In genomic region chr10:120824864-120825263, GRCh38 we compare ENCODE assay signal across 1 cellular context.
TF ChIP-seq lines count a peak whose summit lies in the region.

No MANE protein-coding gene starts in this region.

TF ChIP-seq in K562, 482 proteins besides CTCF, POLR2A, EP300 and RAD21 (continues in another document):
- TF ChIP-seq CTCFL (IDR thresholded peaks at IDR 0.05; ENCODE audit: borderline replicate concordance, insufficient read depth, low read depth, low read length, poor library complexity, severe bottlenecking), result peak; percentile 60
- no peak for TF ChIP-seq ZNF318 (IDR thresholded peaks at IDR 0.05; ENCODE audit: borderline replicate concordance in 1 of 2, low read depth in 1 of 2)
- TF ChIP-seq RREB1 (CRISPR knock-in tag; IDR thresholded peaks at IDR 0.05), result no peak
- TF ChIP-seq SNAPC5 (CRISPR knock-in tag; IDR thresholded peaks at IDR 0.05), result no peak
- no peak for TF ChIP-seq REST (CRISPR knock-in tag; IDR thresholded peaks at IDR 0.05; ENCODE audit: low read depth)
- peak; percentile 75 for TF ChIP-seq L3MBTL2 (IDR thresholded peaks at IDR 0.05)
- TF ChIP-seq FOXM1 (IDR thresholded peaks at IDR 0.05; ENCODE audit: low read depth), result no peak
- no peak for TF ChIP-seq FOXM1 (CRISPR knock-in tag; IDR thresholded peaks at IDR 0.05; ENCODE audit: low read depth)
- peak in 1 of 2 experiments; percentile 70 for TF ChIP-seq E2F6 (IDR thresholded peaks at IDR 0.05; ENCODE audit: borderline replicate concordance in 1 of 2, extremely low read depth in 1 of 2, insufficient read depth in 1 of 2, insufficient read length in 1 of 2, low read depth in 1 of 2, low read length in 1 of 2, poor library complexity in 1 of 2, severe bottlenecking in 1 of 2)
